23 cellular contexts compared by ENCODE assay signal in the genomic region with DNA sequence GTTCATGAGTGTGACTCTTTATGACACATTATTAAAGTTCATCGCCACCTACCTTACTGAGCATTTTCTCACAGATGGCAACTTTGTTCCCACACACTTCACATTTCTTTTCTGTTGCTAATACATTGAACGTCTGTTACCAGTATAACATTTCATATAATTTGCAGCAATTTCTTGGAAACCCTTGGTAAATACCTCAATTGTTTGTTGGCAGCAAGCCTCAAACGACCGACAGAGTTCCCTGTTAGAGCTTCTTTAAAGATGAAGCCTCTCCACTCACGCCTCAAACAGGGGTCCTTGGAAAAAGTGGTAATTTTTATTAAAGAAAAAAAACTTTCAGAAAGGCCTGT. TPM values are rescaled to one million over a fixed set of nuclear protein-coding genes. Genes with fewer than 3 reads are reported as not detected.
A peak's percentile ranks its signal among the peaks of the same experiment; 100 is the strongest.
DNase-seq lines count a peak whose midpoint lies in the region; ATAC-seq and TF ChIP-seq lines count a peak whose summit lies in the region.
"Had no signal": no experiment of that assay in that cellular context is flagged by ENCODE, and none has a peak within 500 bp of the region (broad histone marks: within the 10 kb centered on the region; RNA-seq: fewer than 3 reads in every experiment).

No MANE protein-coding gene starts in this region.

- H3K27ac ChIP-seq in cardiac muscle cell (peak overlapping the region; percentile 31), heart left ventricle (peak overlapping the region in 3 of 12 donors; percentile 13 to 57 (median 48)), PC-3 (ENCODE audit: low read length) (no peak overlapping the region)
- H3K27ac ChIP-seq: BLaER1 treated with 17β-estradiol and CSF1 and Interleukin-3, amounts not matched to agents 10 nM and 100 nM; esophagus muscularis mucosa; gastrocnemius medialis; sigmoid colon; WERI-Rb-1 had no signal

- no peaks in the 10 kb centered on the region for H3K36me3 ChIP-seq in cardiac muscle cell
- H3K36me3 ChIP-seq in heart left ventricle = no peaks in the 10 kb centered on the region
- no peaks in the 10 kb centered on the region for H3K36me3 ChIP-seq in PC-3 (ENCODE audit: low read depth, low read length)
- H3K36me3 ChIP-seq: BLaER1 treated with 17β-estradiol and CSF1 and Interleukin-3, amounts not matched to agents 10 nM and 100 nM; esophagus muscularis mucosa; gastrocnemius medialis; HAP-1; sigmoid colon; tibial nerve; WERI-Rb-1 had no signal

- no peaks in the 10 kb centered on the region for H3K9me2 ChIP-seq in PC-3 (replicated peaks; ENCODE audit: low read length)

- intact Hi-C loops in heart left ventricle (cut with DNase I) = loop anchor here in 7 of 10 donors (5.0 to 10.0 kb wide), 5 partner anchors 90 to 630 kb away; a partner anchor contains a TSS
- intact Hi-C loops in PC-3 (cut with micrococcal nuclease) = no loop called here

- peaks cover 10% of the 10 kb centered on the region for H3K79me2 ChIP-seq in PC-3 (ENCODE audit: low read length)

- H3K9ac ChIP-seq in PC-3 (ENCODE audit: low read length) = no peak overlapping the region
- H3K9ac ChIP-seq: BLaER1 treated with 17β-estradiol and CSF1 and Interleukin-3, amounts not matched to agents 10 nM and 100 nM had no signal

- H3F3A ChIP-seq in PC-3 (ENCODE audit: low read length, unreplicated experiment) = no peaks in the 10 kb centered on the region

- POLR2A ChIA-PET in PC-3 (lab: Charles Lee; ENCODE audit: unreplicated experiment) = no interaction called here

- no peak for TF ChIP-seq CTCF in cardiac muscle cell (IDR thresholded peaks at IDR 0.05; ENCODE audit: low read depth, low read length)
- no peak for TF ChIP-seq CTCF in heart left ventricle (IDR thresholded peaks at IDR 0.05)
- no peak for TF ChIP-seq CTCF in PC-3 (conservative IDR thresholded peaks at IDR 0.05; ENCODE audit: low read depth, low read length)

- H3K4me3 ChIP-seq in cardiac muscle cell (no peak overlapping the region), heart left ventricle (no peak overlapping the region), PC-3 (ENCODE audit: low read length) (no peak overlapping the region)
- H3K4me3 ChIP-seq: BLaER1 treated with 17β-estradiol and CSF1 and Interleukin-3, amounts not matched to agents 10 nM and 100 nM; esophagus muscularis mucosa; gastrocnemius medialis; HAP-1; sigmoid colon; tibial nerve had no signal

- no peak for TF ChIP-seq POLR2A in heart left ventricle (IDR thresholded peaks at IDR 0.05)
- TF ChIP-seq POLR2A in erythroblast (IDR thresholded peaks at IDR 0.05; ENCODE audit: low read length) = no peak

- H3K27me3 ChIP-seq in cardiac muscle cell (no peaks in the 10 kb centered on the region), heart left ventricle (no peaks in the 10 kb centered on the region), PC-3 (ENCODE audit: low read length) (no peaks in the 10 kb centered on the region)
- H3K27me3 ChIP-seq: esophagus muscularis mucosa, gastrocnemius medialis, sigmoid colon, tibial nerve had no signal

- H3K4me2 ChIP-seq in PC-3 (ENCODE audit: low read length) = no peak overlapping the region

- CTCF ChIA-PET in PC-3 (lab: Charles Lee) = no interaction called here

- DNase-seq in cardiac muscle cell (ENCODE audit: low read depth in 1 of 2, low spot score in 1 of 2) (no peak), heart left ventricle (no peak), NCI-H2171 treated with DMSO at 0.1 percent for 48 hours (lab: John Stamatoyannopoulos, UW) (peak; percentile 63), erythroblast (lab: John Stamatoyannopoulos, UW) (peak; percentile 25 to 56), NCI-H2029 treated with DMSO at 0.1 percent for 48 hours (lab: John Stamatoyannopoulos, UW) (no peak), PC-3 (no peak), hepatic stellate cell (ENCODE audit: low spot score) (no peak)
- DNase-seq: activated CD4-positive, alpha-beta T cell treated with anti-CD3 and anti-CD28 coated beads for 4 hours; activated effector memory CD4-positive, alpha-beta T cell treated with anti-CD3 and anti-CD28 coated beads, Interleukin-2, amount 50 U/mL, for 16 hours; activated T-cell treated with anti-CD3 and anti-CD28 coated beads, Interleukin-2, amount 50 U/mL, for 24 hours; Caco-2; gastrocnemius medialis; NCI-H1694; NCI-H526 treated with DMSO at 0.1 percent for 48 hours; SHP77 treated with DMSO at 0.1 percent for 48 hours; sigmoid colon; stimulated activated CD4-positive, alpha-beta T cell treated with anti-CD3 and anti-CD28 coated beads, Interleukin-4, amount 100 ng/mL, for 24 hours had no signal

- peaks cover 5% of the 10 kb centered on the region for H4K20me1 ChIP-seq in PC-3 (ENCODE audit: low read length)

- 68 to 80% (median 74%) methylated on average over 5 of the region's 5 CpGs for WGBS in heart left ventricle, 4 donors

- no peak for ATAC-seq in heart left ventricle
- no peak for ATAC-seq in PC-3
- ATAC-seq: gastrocnemius medialis; natural killer cell treated with Interleukin-12 subunit alpha and Interleukin-12 subunit beta and Interleukin-15 and Interleukin-18, amount 100 ng/mL, for 72 hours had no signal

- H3K4me1 ChIP-seq in cardiac muscle cell (ENCODE audit: low read depth) (peaks cover 22% of the 10 kb centered on the region), heart left ventricle (peaks cover 0 to 37% (median 23%) of the 10 kb centered on the region in 12 donors), PC-3 (ENCODE audit: insufficient read depth, low read length) (peaks cover 3% of the 10 kb centered on the region)

- no peaks in the 10 kb centered on the region for H3K9me3 ChIP-seq in cardiac muscle cell (ENCODE audit: low read depth)
- H3K9me3 ChIP-seq in heart left ventricle = no peaks in the 10 kb centered on the region
- no peaks in the 10 kb centered on the region for H3K9me3 ChIP-seq in PC-3 (ENCODE audit: low read length)
- H3K9me3 ChIP-seq: BLaER1 treated with 17β-estradiol and CSF1 and Interleukin-3, amounts not matched to agents 10 nM and 100 nM; Caco-2; esophagus muscularis mucosa; gastrocnemius medialis; HAP-1; sigmoid colon; tibial nerve had no signal

- no TSS peak for BruUV-seq in PC-3 (replicated peaks; lab: Mats Ljungman, UMichigan)

- no peak overlapping the region for H2AFZ ChIP-seq in PC-3 (ENCODE audit: low read length)

RNA-seq across cellular contexts. Expression of a gene that starts 3.2 kb away (rescaled TPM):
- total RNA-seq in cardiac muscle cell (28.0 and 30.3 TPM in 2 replicates), heart left ventricle (10 to 100 TPM in 7 of 9 donors, 1 to 10 TPM in 2; 8.7 to 41.3 (median 11.1) TPM), PC-3 (2014; rRNA removed) (13.8 and 19.5 TPM in 2 replicates)
- polyA plus RNA-seq in cardiac muscle cell (33.4 and 36.0 TPM in 2 replicates), heart left ventricle (1 to 10 TPM; 5.6 to 8.7 TPM)

RNA-seq across cellular contexts. Expression of a gene that starts 22.2 kb away (rescaled TPM):
- total RNA-seq in cardiac muscle cell = 48.3 and 49.0 TPM in 2 replicates
- 78.0 and 103 TPM in 2 replicates for polyA plus RNA-seq in cardiac muscle cell
- 10 to 100 TPM; 38.7 to 72.4 (median 47.5) TPM for total RNA-seq in heart left ventricle
- 100 to 1,000 TPM in 1 of 2 donors, 10 to 100 TPM in 1; 52.5 to 209 TPM for polyA plus RNA-seq in heart left ventricle
- total RNA-seq in PC-3 (2014; rRNA removed) = 40.1 and 47.0 TPM in 2 replicates

RNA-seq across cellular contexts. Expression of a gene that starts 40.0 kb away (rescaled TPM):
- 36.6 and 43.1 TPM in 2 replicates for total RNA-seq in cardiac muscle cell
- 131 and 168 TPM in 2 replicates for polyA plus RNA-seq in cardiac muscle cell
- total RNA-seq in heart left ventricle = 10 to 100 TPM; 17.6 to 44.3 (median 28.6) TPM
- polyA plus RNA-seq in heart left ventricle = 10 to 100 TPM; 30.2 to 57.8 TPM
- 66.1 and 68.2 TPM in 2 replicates for total RNA-seq in PC-3 (2014; rRNA removed)

Comparison
In these comparisons a context has a peak if more than half of its experiments do, and no peak if none do; other contexts are left out.
1. DNase-seq: peak in NCI-H2171 treated with DMSO at 0.1 percent for 48 hours (single experiment) and erythroblast (2 of 2); none in cardiac muscle cell (0 of 2), heart left ventricle (0 of 5), NCI-H2029 treated with DMSO at 0.1 percent for 48 hours (single experiment), PC-3 (single experiment) and hepatic stellate cell (single experiment).